ENCODE assay signal across 26 cellular contexts in the genomic region with DNA sequence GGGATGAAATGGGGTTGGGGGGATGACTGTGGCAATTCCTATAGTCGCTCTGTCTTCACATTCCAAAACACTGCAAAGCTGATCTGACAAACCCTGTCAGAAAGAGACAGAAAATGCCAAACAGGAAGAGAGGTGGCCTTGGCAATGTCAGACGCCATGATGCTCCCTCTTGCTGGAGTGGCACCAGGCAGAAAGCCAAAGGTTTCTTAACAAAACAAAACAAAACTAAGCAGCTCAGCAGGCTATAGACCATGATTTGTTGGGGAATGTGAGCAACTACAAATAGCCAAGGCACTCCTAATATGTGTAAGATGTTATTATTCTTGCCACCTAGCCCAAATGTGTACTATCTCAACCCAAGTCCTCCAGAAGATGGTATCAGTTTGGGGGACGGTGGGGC. TPM values are rescaled to one million over a fixed set of nuclear protein-coding genes. Genes with fewer than 3 reads are reported as not detected.
"Had no signal": no experiment of that assay in that cellular context is flagged by ENCODE, and none has a peak within 500 bp of the region (broad histone marks: within the 10 kb centered on the region; RNA-seq: fewer than 3 reads in every experiment).

No MANE protein-coding gene starts in this region.

- H3K27me3 ChIP-seq: MG63 had no signal

- H3K4me1 ChIP-seq: ascending aorta had no signal

- H3K36me3 ChIP-seq: ascending aorta, brain microvascular endothelial cell, cardiac muscle cell, MG63 had no signal

- H3K27ac ChIP-seq: ascending aorta, brain microvascular endothelial cell, cardiac muscle cell had no signal

- H3K9me3 ChIP-seq: ascending aorta, MG63 had no signal

- H3K4me3 ChIP-seq: ascending aorta, cardiac muscle cell, MG63 had no signal

- ATAC-seq: activated CD8-positive, alpha-beta memory T cell treated with anti-CD3 and anti-CD28 coated beads, Interleukin-2, amount 10 ng/mL, durations not matched to agents 7 days and 5 days; activated naive CD4-positive, alpha-beta T cell treated with anti-CD3 and anti-CD28 coated beads, Interleukin-2, amount 50 U/mL, for 72 hours; activated naive CD8-positive, alpha-beta T cell treated with anti-CD3 and anti-CD28 coated beads, Interleukin-2, amount 50 U/mL, for 24 hours; PC-3 had no signal

- FAIRE-seq: colon, RCC 7860 had no signal

- DNase-seq: activated B cell treated with CpG ODN at 0.5 μM for 24 hours; activated CD4-positive, alpha-beta T cell treated with anti-CD3 and anti-CD28 coated beads for 1 hour; activated CD4-positive, alpha-beta T cell treated with anti-CD3 and anti-CD28 coated beads, Interleukin-2, amount 10 ng/mL, durations not matched to agents 24 days and 14 days; activated CD4-positive, alpha-beta T cell treated with anti-CD3 and anti-CD28 coated beads, Interleukin-2, amount 50 U/mL, for 48 hours; activated CD8-positive, alpha-beta memory T cell treated with anti-CD3 and anti-CD28 coated beads, Interleukin-2, amount 10 ng/mL, durations not matched to agents 7 days and 5 days; activated effector memory CD4-positive, alpha-beta T cell treated with anti-CD3 and anti-CD28 coated beads, Interleukin-2, amount 50 U/mL, for 16 hours; activated naive CD4-positive, alpha-beta T cell treated with Interleukin-2 at 50 U/mL for 16 hours; activated naive CD8-positive, alpha-beta T cell treated with anti-CD3 and anti-CD28 coated beads, Interleukin-2, amount 50 U/mL, for 24 hours; activated T-cell treated with anti-CD3 and anti-CD28 coated beads, Interleukin-2, amount 50 U/mL, for 24 hours; amniotic stem cell; brain microvascular endothelial cell; MG63; MV-4-11; NCI-H1105 treated with DMSO at 0.1 percent for 48 hours; NCI-H1436 treated with DMSO at 0.1 percent for 48 hours; NCI-H187; NCI-H69; PC-3; SHP77 had no signal

RNA-seq across cellular contexts. Expression of gene PLA2G2C, which starts 42.9 kb away (rescaled TPM):
- total RNA-seq: activated B cell treated with CpG ODN at 0.5 μM for 24 hours; activated CD8-positive, alpha-beta memory T cell treated with anti-CD3 and anti-CD28 coated beads, Interleukin-2, amount 10 ng/mL, durations not matched to agents 7 days and 5 days; ascending aorta; cardiac muscle cell; NCI-H460; PC-3; SK-MEL-5 had no signal
- polyA plus RNA-seq: cardiac muscle cell had no signal

RNA-seq across cellular contexts. Expression of gene UBXN10, which starts 43.3 kb away (rescaled TPM):
- total RNA-seq: ascending aorta, NCI-H460, PC-3 had no signal
